ENCODE assay signal across 14 cellular contexts in the genomic region with DNA sequence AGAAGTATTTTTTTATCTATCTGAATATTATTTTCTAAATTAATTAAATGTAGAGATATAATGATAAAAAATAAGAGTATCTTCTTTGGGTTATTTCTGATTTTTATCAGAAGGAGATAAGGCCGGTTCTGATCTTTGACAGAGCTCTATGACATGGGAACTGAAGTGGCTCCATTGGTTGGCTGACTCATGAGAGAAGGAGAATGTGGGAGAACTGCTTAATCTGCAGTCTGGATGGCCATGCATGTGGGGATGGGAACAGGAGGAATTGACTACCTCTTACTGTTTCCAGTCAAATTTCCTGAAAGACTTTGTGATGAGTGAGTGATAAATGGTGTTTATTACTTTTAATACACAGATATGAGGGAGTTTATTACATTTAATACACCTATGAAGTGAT.
DNase-seq lines count a peak whose midpoint lies in the region; ATAC-seq, FAIRE-seq and TF ChIP-seq lines count a peak whose summit lies in the region.
"Had no signal": no experiment of that assay in that cellular context is flagged by ENCODE, and none has a peak within 500 bp of the region (broad histone marks: within the 10 kb centered on the region; RNA-seq: fewer than 3 reads in every experiment).

No MANE protein-coding gene starts in this region.

- no peaks in the 10 kb centered on the region for H3K27me3 Mint-ChIP-seq in activated naive CD4-positive, alpha-beta T cell treated with anti-CD3 and anti-CD28 coated beads for 36 hours (ENCODE audit: low read depth)
- H3K27me3 Mint-ChIP-seq in stimulated activated naive B cell treated with anti-CD40 and anti-IgM and Interleukin-4, amounts not matched to agents 10 μg/mL and 1 μg/mL and 100 μg/mL, for 72 hours, result no peaks in the 10 kb centered on the region

- in situ Hi-C loops in gastrocnemius medialis (cut with MboI; ENCODE audit: low sequenced_read_pairs in 4 of 4), result no loop called here

- H3K4me3 Mint-ChIP-seq in activated naive CD4-positive, alpha-beta T cell treated with anti-CD3 and anti-CD28 coated beads for 36 hours, result no peak overlapping the region
- no peak overlapping the region for H3K4me3 Mint-ChIP-seq in stimulated activated naive B cell treated with anti-CD40 and anti-IgM and Interleukin-4, amounts not matched to agents 10 μg/mL and 1 μg/mL and 100 μg/mL, for 72 hours

- H3K9me3 ChIP-seq in gastrocnemius medialis, result no peaks in the 10 kb centered on the region
- H3K9me3 ChIP-seq: SK-N-SH, vagina had no signal

- peak; percentile 39 for FAIRE-seq in endometrium (lab: Jason Lieb, UNC)

- H3K27ac ChIP-seq in gastrocnemius medialis, result no peak overlapping the region
- H3K27ac ChIP-seq: GM23248 had no signal

- no peak for ATAC-seq in stimulated activated naive B cell treated with anti-CD40 and anti-IgM and Interleukin-4, amounts not matched to agents 10 μg/mL and 1 μg/mL and 100 μg/mL, for 72 hours (replicated peaks)
- ATAC-seq in omental fat pad (ENCODE audit: low FRiP score) (no peak), HG03439 (IDR thresholded peaks at IDR 0.05; ENCODE audit: unreplicated experiment) (no peak), gastrocnemius medialis (no peak)

- H3K27ac Mint-ChIP-seq in activated naive CD4-positive, alpha-beta T cell treated with anti-CD3 and anti-CD28 coated beads for 36 hours, result peak overlapping the region; percentile 73
- peak overlapping the region; percentile 53 for H3K27ac Mint-ChIP-seq in stimulated activated naive B cell treated with anti-CD40 and anti-IgM and Interleukin-4, amounts not matched to agents 10 μg/mL and 1 μg/mL and 100 μg/mL, for 72 hours

- peaks cover 32% of the 10 kb centered on the region for H3K4me1 Mint-ChIP-seq in activated naive CD4-positive, alpha-beta T cell treated with anti-CD3 and anti-CD28 coated beads for 36 hours (ENCODE audit: low read depth)
- H3K4me1 Mint-ChIP-seq in stimulated activated naive B cell treated with anti-CD40 and anti-IgM and Interleukin-4, amounts not matched to agents 10 μg/mL and 1 μg/mL and 100 μg/mL, for 72 hours, result peaks cover 33 to 54% of the 10 kb centered on the region in 2 donors

- H3K4me1 ChIP-seq in gastrocnemius medialis, result peaks cover 0 to 10% of the 10 kb centered on the region in 2 donors

- H3K27me3 ChIP-seq in gastrocnemius medialis, result no peaks in the 10 kb centered on the region
- H3K27me3 ChIP-seq: vagina had no signal

- no peak overlapping the region for H3K4me3 ChIP-seq in gastrocnemius medialis
- H3K4me3 ChIP-seq: GM23248, vagina had no signal

- DNase-seq in activated naive CD4-positive, alpha-beta T cell treated with anti-CD3 and anti-CD28 coated beads for 36 hours, result no peak
- no peak for DNase-seq in activated naive CD4-positive, alpha-beta T cell treated with Interleukin-2 at 50 U/mL for 16 hours
- DNase-seq in RPMI7951 (ENCODE audit: low read depth) (peak; percentile 32), omental fat pad (ENCODE audit: low spot score) (no peak), gastrocnemius medialis (no peak)
- no peak for DNase-seq in stimulated activated naive B cell treated with anti-CD40 and anti-IgM and Interleukin-4, amounts not matched to agents 10 μg/mL and 1 μg/mL and 100 μg/mL, for 72 hours
- DNase-seq: activated CD4-positive, alpha-beta T cell treated with anti-CD3 and anti-CD28 coated beads for 4 hours; GM23248; NCI-H2029 treated with DMSO at 0.1 percent for 48 hours; posterior cingulate gyrus; SK-N-SH had no signal

- no peak for TF ChIP-seq POLR2A in gastrocnemius medialis (IDR thresholded peaks at IDR 0.05)

- no peaks in the 10 kb centered on the region for H3K9me3 Mint-ChIP-seq in activated naive CD4-positive, alpha-beta T cell treated with anti-CD3 and anti-CD28 coated beads for 36 hours
- H3K9me3 Mint-ChIP-seq in stimulated activated naive B cell treated with anti-CD40 and anti-IgM and Interleukin-4, amounts not matched to agents 10 μg/mL and 1 μg/mL and 100 μg/mL, for 72 hours, result peaks cover 3 to 6% of the 10 kb centered on the region in 2 donors

- intact Hi-C loops in activated naive CD4-positive, alpha-beta T cell treated with anti-CD3 and anti-CD28 coated beads for 36 hours (cut with micrococcal nuclease), result loop anchor here (1.0 to 5.0 kb wide), 4 partner anchors 71 to 392 kb away; no protein-coding TSS in a partner anchor
- intact Hi-C loops in gastrocnemius medialis (cut with DNase I; ENCODE audit: low total_unique reads), result no loop called here

- no peaks in the 10 kb centered on the region for H3K36me3 ChIP-seq in gastrocnemius medialis
- H3K36me3 ChIP-seq: vagina had no signal

- CTCF ChIA-PET in activated naive CD4-positive, alpha-beta T cell treated with anti-CD3 and anti-CD28 coated beads for 36 hours (lab: Charles Lee), result no interaction called here

- no peaks in the 10 kb centered on the region for H3K36me3 Mint-ChIP-seq in activated naive CD4-positive, alpha-beta T cell treated with anti-CD3 and anti-CD28 coated beads for 36 hours (ENCODE audit: low read depth)
- H3K36me3 Mint-ChIP-seq in stimulated activated naive B cell treated with anti-CD40 and anti-IgM and Interleukin-4, amounts not matched to agents 10 μg/mL and 1 μg/mL and 100 μg/mL, for 72 hours, result peaks cover 4 to 5% of the 10 kb centered on the region in 2 donors

- TF ChIP-seq CTCF in omental fat pad (IDR thresholded peaks at IDR 0.05) (no peak), gastrocnemius medialis (IDR thresholded peaks at IDR 0.05 in 4 of 5, conservative IDR thresholded peaks at IDR 0.05 in 1 of 5) (no peak)
